ENCODE assay signal across 9 cellular contexts in the genomic region with DNA sequence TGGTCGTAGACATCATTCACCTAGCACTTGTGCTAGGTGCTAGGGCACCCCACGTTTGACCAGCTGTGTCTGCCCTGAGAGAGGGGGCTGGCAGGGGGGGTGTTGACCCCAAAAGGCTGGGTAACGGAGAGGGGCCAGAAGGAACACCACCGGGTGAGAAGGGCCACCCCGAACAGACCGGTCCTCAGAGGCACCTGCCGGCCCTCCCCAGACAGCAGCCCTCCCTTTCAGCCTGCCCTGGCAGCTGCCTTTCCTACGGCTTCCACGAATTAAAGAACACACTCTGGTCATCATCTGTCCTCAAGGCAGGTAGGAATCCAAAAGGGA. TPM values are rescaled to one million over a fixed set of nuclear protein-coding genes. Genes with fewer than 3 reads are reported as not detected.
DNase-seq lines count a peak whose midpoint lies in the region; ATAC-seq and TF ChIP-seq lines count a peak whose summit lies in the region.
"Had no signal": no experiment of that assay in that cellular context is flagged by ENCODE, and none has a peak within 500 bp of the region (broad histone marks: within the 10 kb centered on the region; RNA-seq: fewer than 3 reads in every experiment).

No MANE protein-coding gene starts in this region.

- no peak for TF ChIP-seq RAD21 in neural cell (conservative IDR thresholded peaks at IDR 0.05)

- peaks cover 62% of the 10 kb centered on the region for H3K4me1 Mint-ChIP-seq in endodermal cell
- peaks cover 8% of the 10 kb centered on the region for H3K4me1 Mint-ChIP-seq in T-helper 2 cell treated with Interferon-gamma antibody and Interleukin-4, amounts not matched to agents 5 μg/mL and 100 μg/mL, for 36 hours (ENCODE audit: low read depth)

- peaks cover 31% of the 10 kb centered on the region for H3K27me3 ChIP-seq in ACC112 (ENCODE audit: insufficient read depth, low read length)
- peaks cover 26% of the 10 kb centered on the region for H3K27me3 ChIP-seq in endodermal cell (ENCODE audit: control insufficient read depth, insufficient read depth, low read length, poor library complexity, severe bottlenecking)
- peaks cover 45% of the 10 kb centered on the region for H3K27me3 ChIP-seq in neural cell (ENCODE audit: insufficient read depth, low read depth, low read length)
- no peaks in the 10 kb centered on the region for H3K27me3 ChIP-seq in aorta (ENCODE audit: control insufficient read depth in 1 of 2, insufficient read depth in 2 of 2, low read length in 1 of 2)

- H3K4me3 ChIP-seq in ACC112 (ENCODE audit: low read depth, low read length), result peak overlapping the region; percentile 74
- H3K4me3 ChIP-seq in LNCaP clone FGC (ENCODE audit: low read depth, low read length), result peak overlapping the region; percentile 47
- H3K4me3 ChIP-seq in endodermal cell (ENCODE audit: low read length), result peak overlapping the region; percentile 73
- peak overlapping the region; percentile 79 for H3K4me3 ChIP-seq in neural cell (ENCODE audit: low read length)
- no peak overlapping the region for H3K4me3 ChIP-seq in aorta (ENCODE audit: low read length in 2 of 2)

- peak overlapping the region; percentile 61 for H3K4me3 Mint-ChIP-seq in endodermal cell
- no peak overlapping the region for H3K4me3 Mint-ChIP-seq in T-helper 2 cell treated with Interferon-gamma antibody and Interleukin-4, amounts not matched to agents 5 μg/mL and 100 μg/mL, for 36 hours

- H3K27ac Mint-ChIP-seq in endodermal cell, result no peak overlapping the region
- no peak overlapping the region for H3K27ac Mint-ChIP-seq in T-helper 2 cell treated with Interferon-gamma antibody and Interleukin-4, amounts not matched to agents 5 μg/mL and 100 μg/mL, for 36 hours
- H3K27ac Mint-ChIP-seq: stimulated activated naive CD8-positive, alpha-beta T cell treated with anti-CD3 and anti-CD28 coated beads, Interleukin-15, Interleukin-2, amounts not matched to agents 100 ng/mL and 50 ng/mL, for 24 hours had no signal

- TF ChIP-seq CTCF in LNCaP clone FGC (IDR thresholded peaks at IDR 0.05; ENCODE audit: control insufficient read depth, extremely low read depth, insufficient read depth) (peak; percentile 18; the same call in 1 of the 2 replicates), endodermal cell (conservative IDR thresholded peaks at IDR 0.05) (no peak), neural cell (IDR thresholded peaks at IDR 0.05; ENCODE audit: poor library complexity, severe bottlenecking) (no peak)

- ATAC-seq in aorta (ENCODE audit: low FRiP score), result no peak

- peaks cover 39% of the 10 kb centered on the region for H3K27me3 Mint-ChIP-seq in endodermal cell (ENCODE audit: insufficient read depth)
- H3K27me3 Mint-ChIP-seq in T-helper 2 cell treated with Interferon-gamma antibody and Interleukin-4, amounts not matched to agents 5 μg/mL and 100 μg/mL, for 36 hours (ENCODE audit: low read depth), result peaks cover 72% of the 10 kb centered on the region

- no peaks in the 10 kb centered on the region for H3K36me3 Mint-ChIP-seq in endodermal cell (ENCODE audit: low read depth)
- H3K36me3 Mint-ChIP-seq in T-helper 2 cell treated with Interferon-gamma antibody and Interleukin-4, amounts not matched to agents 5 μg/mL and 100 μg/mL, for 36 hours (ENCODE audit: low read depth), result no peaks in the 10 kb centered on the region

- WGBS in endodermal cell (ENCODE audit: insufficient coverage in 1 of 2, insufficient read length in 1 of 2), 2 experiments, result 4 to 15% methylated on average over 5 to 9 of the region's 9 CpGs
- 37% methylated on average over 9 of the region's 9 CpGs for WGBS in aorta, 2 donors

- H3K4me1 ChIP-seq in ACC112 (ENCODE audit: control insufficient read depth, insufficient read depth, low read length, unreplicated experiment) (no peaks in the 10 kb centered on the region), endodermal cell (ENCODE audit: control insufficient read depth, insufficient read depth, low read length) (peaks cover 30% of the 10 kb centered on the region), aorta (ENCODE audit: control insufficient read depth in 1 of 2, insufficient read depth in 2 of 2, low read length in 2 of 2) (peaks cover 0 to 4% of the 10 kb centered on the region in 2 donors)

- H3K36me3 ChIP-seq in ACC112 (ENCODE audit: insufficient read depth, low read length) (no peaks in the 10 kb centered on the region), endodermal cell (ENCODE audit: control insufficient read depth, insufficient read depth, low read length) (no peaks in the 10 kb centered on the region), neural cell (ENCODE audit: insufficient read depth, low read length) (no peaks in the 10 kb centered on the region), aorta (ENCODE audit: control insufficient read depth in 1 of 2, insufficient read depth in 2 of 2, low read length in 1 of 2) (no peaks in the 10 kb centered on the region)

- no peaks in the 10 kb centered on the region for H4K20me1 ChIP-seq in neural cell (ENCODE audit: insufficient read depth)

- intact Hi-C loops in aorta (cut with DNase I), result no loop called here

- H3K9me3 Mint-ChIP-seq in endodermal cell, result no peaks in the 10 kb centered on the region
- no peaks in the 10 kb centered on the region for H3K9me3 Mint-ChIP-seq in T-helper 2 cell treated with Interferon-gamma antibody and Interleukin-4, amounts not matched to agents 5 μg/mL and 100 μg/mL, for 36 hours
- H3K9me3 Mint-ChIP-seq: stimulated activated naive CD8-positive, alpha-beta T cell treated with anti-CD3 and anti-CD28 coated beads, Interleukin-15, Interleukin-2, amounts not matched to agents 100 ng/mL and 50 ng/mL, for 24 hours had no signal

- DNase-seq in LNCaP clone FGC (ENCODE audit: low read depth) (no peak), endodermal cell (no peak), NCI-H1694 (lab: John Stamatoyannopoulos, UW) (no peak), aorta (no peak)
- DNase-seq in NK-92 treated with Interleukin-12 subunit alpha and Interleukin-12 subunit beta, amount 100 ng/mL, for 24 hours (lab: John Stamatoyannopoulos, UW), result no peak
- no peak for DNase-seq in T-helper 2 cell treated with Interferon-gamma antibody and Interleukin-4, amounts not matched to agents 5 μg/mL and 100 μg/mL, for 36 hours (ENCODE audit: low spot score)

- H3K27ac ChIP-seq in ACC112 (ENCODE audit: low read depth, low read length), result no peak overlapping the region
- no peak overlapping the region for H3K27ac ChIP-seq in endodermal cell (ENCODE audit: low read depth, low read length)
- no peak overlapping the region for H3K27ac ChIP-seq in neural cell (ENCODE audit: low read length)
- no peak overlapping the region for H3K27ac ChIP-seq in aorta (ENCODE audit: low read depth in 1 of 2, low read length in 2 of 2)

- TF ChIP-seq EP300 in neural cell (conservative IDR thresholded peaks at IDR 0.05; ENCODE audit: poor library complexity, severe bottlenecking), result no peak

- H2AFZ ChIP-seq in ACC112 (ENCODE audit: low read length, unreplicated experiment), result no peak overlapping the region
- H2AFZ ChIP-seq in neural cell (ENCODE audit: low read depth, low read length), result no peak overlapping the region

- H3K9ac ChIP-seq in endodermal cell (ENCODE audit: extremely low read depth, low read length, poor library complexity, severe bottlenecking) (no peak overlapping the region), neural cell (ENCODE audit: low read length) (peak overlapping the region; percentile 58)

- H3F3A ChIP-seq in neural cell (ENCODE audit: insufficient read depth, low read length, poor library complexity, severe bottlenecking), result no peaks in the 10 kb centered on the region

- H3K9me3 ChIP-seq in endodermal cell (ENCODE audit: control insufficient read depth, low read length) (no peaks in the 10 kb centered on the region), neural cell (ENCODE audit: low read length) (no peaks in the 10 kb centered on the region), aorta (ENCODE audit: control insufficient read depth, low read length) (no peaks in the 10 kb centered on the region)

- H3K79me2 ChIP-seq in ACC112 (ENCODE audit: control insufficient read depth, insufficient read depth, low read length, unreplicated experiment) (no peaks in the 10 kb centered on the region), neural cell (replicated peaks; ENCODE audit: insufficient read depth, low read length) (no peaks in the 10 kb centered on the region)

- peak overlapping the region; percentile 45 for H3K4me2 ChIP-seq in neural cell (ENCODE audit: low read length)

- H3K9me2 ChIP-seq in neural cell (ENCODE audit: insufficient read depth, low read length), result no peaks in the 10 kb centered on the region

TF ChIP-seq in neural cell, 6 proteins besides CTCF, POLR2A, EP300 and RAD21:
- TF ChIP-seq TAF1 (IDR thresholded peaks at IDR 0.05; ENCODE audit: low read depth) (no peak), EZH2 (IDR thresholded peaks at IDR 0.05; ENCODE audit: borderline replicate concordance, insufficient read depth, low read length, poor library complexity, severe bottlenecking) (no peak), SMC3 (conservative IDR thresholded peaks at IDR 0.05; ENCODE audit: poor library complexity) (no peak)

RNA-seq across cellular contexts. Expression of a gene that starts 1.0 kb away (rescaled TPM):
- total RNA-seq in endodermal cell (1 to 10 TPM in 1 of 2 donors, under 1 TPM in 1; 0.60 to 1.1 TPM), aorta (1 to 10 TPM; 2.0 to 3.5 TPM)
- polyA plus RNA-seq in endodermal cell (2013, experiment 1 of 2), result 0.64 TPM
- polyA plus RNA-seq in endodermal cell (2013, experiment 2 of 2), result 1.2 TPM
- polyA plus RNA-seq in neural cell (0.34 and 1.1 TPM in 2 replicates), aorta (1 to 10 TPM in 1 of 2 donors, under 1 TPM in 1; 0.31 to 1.6 TPM)
- 0.69 and 1.2 TPM in 2 replicates for polyA minus RNA-seq in neural cell

RNA-seq across cellular contexts. Expression of a gene that starts 23.1 kb away (rescaled TPM):
- total RNA-seq in endodermal cell, result not detected
- polyA plus RNA-seq in endodermal cell (2013, experiment 1 of 2), result 0.36 TPM
- not detected for polyA plus RNA-seq in endodermal cell (2013, experiment 2 of 2)
- polyA plus RNA-seq in neural cell, result 0.22 and 0.40 TPM in 2 replicates
- polyA minus RNA-seq in neural cell, result not detected in 2 replicates
- under 1 TPM; 0.19 to 0.24 TPM for total RNA-seq in aorta
- not detected for polyA plus RNA-seq in aorta

RNA-seq across cellular contexts. Expression of a gene that starts 52.5 kb away (rescaled TPM):
- total RNA-seq in endodermal cell (not detected), aorta (not detected)
- not detected for polyA plus RNA-seq in endodermal cell (2013, experiment 1 of 2)
- polyA plus RNA-seq in endodermal cell (2013, experiment 2 of 2), result 0.12 TPM
- polyA plus RNA-seq in neural cell (0.68 and 1.4 TPM in 2 replicates), aorta (not detected)
- polyA minus RNA-seq in neural cell, result 0.73 and 0.81 TPM in 2 replicates

Comparison
In these comparisons a context has a peak if more than half of its experiments do, and no peak if none do; other contexts are left out.
1. H3K4me3 ChIP-seq: peak in ACC112 (single experiment), LNCaP clone FGC (single experiment), endodermal cell (single experiment) and neural cell (single experiment); none in aorta (0 of 2).